Comparison of ENCODE assay signal across 8 cellular contexts in the genomic region with DNA sequence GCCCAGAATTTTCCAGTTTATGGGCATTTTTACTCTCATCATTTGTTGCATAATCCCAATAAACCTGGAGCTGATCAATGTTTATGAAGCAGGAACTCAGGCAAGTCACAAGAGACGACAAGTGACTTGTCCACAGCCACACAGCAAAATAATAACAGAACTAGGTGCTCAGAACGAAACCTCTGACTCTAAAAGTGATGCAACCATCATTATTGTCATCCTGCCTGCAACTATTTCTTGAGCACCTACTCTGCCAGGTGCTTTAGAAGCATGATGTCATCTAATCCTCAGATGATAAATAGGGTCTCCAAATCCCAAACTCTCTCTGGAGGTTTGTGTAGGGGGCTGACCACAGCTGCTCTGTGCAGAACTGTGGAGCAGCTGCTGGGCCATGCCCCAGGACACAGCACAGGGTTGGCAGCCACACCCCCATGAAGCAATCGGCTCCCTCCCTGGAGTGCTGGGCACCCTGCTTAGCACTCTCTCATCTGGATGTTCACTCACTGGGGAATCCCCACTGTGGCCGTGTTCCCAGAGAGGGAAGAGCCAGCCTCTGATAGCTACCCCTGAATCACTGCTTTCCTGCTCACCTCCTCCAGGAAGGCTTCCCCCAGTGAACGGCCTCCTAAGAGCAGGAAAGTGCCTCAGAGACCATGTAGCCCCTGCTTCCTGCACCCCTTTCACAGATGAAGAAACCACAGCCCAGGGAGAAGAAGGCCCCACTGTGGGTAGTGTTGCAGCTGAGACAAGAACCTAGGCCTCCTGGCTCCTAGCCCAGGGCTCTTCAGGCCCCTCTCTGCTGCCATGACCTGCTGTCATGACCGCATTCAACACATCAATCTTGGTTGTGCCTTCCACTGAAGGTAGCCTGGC. TPM values are rescaled to one million over a fixed set of nuclear protein-coding genes. Genes with fewer than 3 reads are reported as not detected.
DNase-seq lines count a peak whose midpoint lies in the region; ATAC-seq and TF ChIP-seq lines count a peak whose summit lies in the region.

No MANE protein-coding gene starts in this region.

- POLR2A ChIA-PET in OCI-LY7 (lab: Charles Lee): no interaction called here

- H3K36me3 Mint-ChIP-seq in stimulated activated naive CD8-positive, alpha-beta T cell treated with anti-CD3 and anti-CD28 coated beads, Interleukin-15, Interleukin-2, amounts not matched to agents 100 ng/mL and 50 ng/mL, for 24 hours (ENCODE audit: low read depth): no peaks in the 10 kb centered on the region

- ATAC-seq in right cardiac atrium: no peak

- H3K4me3 Mint-ChIP-seq in stimulated activated naive CD8-positive, alpha-beta T cell treated with anti-CD3 and anti-CD28 coated beads, Interleukin-15, Interleukin-2, amounts not matched to agents 100 ng/mL and 50 ng/mL, for 24 hours: peak overlapping the region; percentile 70

- H3K4me1 ChIP-seq in right cardiac atrium (ENCODE audit: control insufficient read depth, insufficient read depth, low read length) (no peaks in the 10 kb centered on the region), OCI-LY7 (ENCODE audit: insufficient read depth, low read length, poor library complexity, severe bottlenecking) (no peaks in the 10 kb centered on the region)

- DNase-seq in cardiac septum (ENCODE audit: low spot score) (peak; percentile 49), right cardiac atrium (no peak), NCI-H226 (peak; percentile 92), epithelial cell of esophagus (ENCODE audit: low read depth) (peak; percentile 93), C1 segment of cervical spinal cord (lab: John Stamatoyannopoulos, UW) (no peak), NCI-H1436 treated with DMSO at 0.1 percent for 48 hours (lab: John Stamatoyannopoulos, UW) (no peak), OCI-LY7 (ENCODE audit: low spot score) (no peak)

- 61% methylated on average over 6 of the region's 6 CpGs for WGBS in right cardiac atrium

- H3K27me3 Mint-ChIP-seq in stimulated activated naive CD8-positive, alpha-beta T cell treated with anti-CD3 and anti-CD28 coated beads, Interleukin-15, Interleukin-2, amounts not matched to agents 100 ng/mL and 50 ng/mL, for 24 hours: no peaks in the 10 kb centered on the region

- no peak overlapping the region for H3K27ac ChIP-seq in right cardiac atrium (ENCODE audit: low read length)
- no peak overlapping the region for H3K27ac ChIP-seq in OCI-LY7 (ENCODE audit: low read depth, low read length, poor library complexity, severe bottlenecking)

- no peaks in the 10 kb centered on the region for H3K79me2 ChIP-seq in OCI-LY7 (ENCODE audit: insufficient read depth, low read depth, low read length)

- TF ChIP-seq CTCF in epithelial cell of esophagus (IDR thresholded peaks at IDR 0.05; ENCODE audit: insufficient read depth, low read depth, low read length, missing control alignments) (no peak), OCI-LY7 (conservative IDR thresholded peaks at IDR 0.05; ENCODE audit: low read length) (no peak)

- H2AFZ ChIP-seq in OCI-LY7 (ENCODE audit: low read length): no peak overlapping the region

- CTCF ChIA-PET in OCI-LY7 (lab: Charles Lee; ENCODE audit: unreplicated experiment): interaction anchor here (0.9 kb wide), 1 partner anchor 15 kb away, joined by 4 read pairs; no protein-coding TSS in a partner anchor

- H3K9me3 Mint-ChIP-seq in stimulated activated naive CD8-positive, alpha-beta T cell treated with anti-CD3 and anti-CD28 coated beads, Interleukin-15, Interleukin-2, amounts not matched to agents 100 ng/mL and 50 ng/mL, for 24 hours: no peaks in the 10 kb centered on the region

- no peaks in the 10 kb centered on the region for H4K20me1 ChIP-seq in OCI-LY7 (ENCODE audit: insufficient read depth, low read length)

- H3K4me1 Mint-ChIP-seq in stimulated activated naive CD8-positive, alpha-beta T cell treated with anti-CD3 and anti-CD28 coated beads, Interleukin-15, Interleukin-2, amounts not matched to agents 100 ng/mL and 50 ng/mL, for 24 hours (ENCODE audit: low read depth): peaks cover 37% of the 10 kb centered on the region

- BruUV-seq in OCI-LY7 (replicated peaks; lab: Mats Ljungman, UMichigan): no TSS peak

- peak overlapping the region; percentile 46 for H3K27ac Mint-ChIP-seq in stimulated activated naive CD8-positive, alpha-beta T cell treated with anti-CD3 and anti-CD28 coated beads, Interleukin-15, Interleukin-2, amounts not matched to agents 100 ng/mL and 50 ng/mL, for 24 hours

- intact Hi-C loops in cardiac septum (cut with DNase I): no loop called here
- intact Hi-C loops in right cardiac atrium (cut with DNase I): no loop called here
- intact Hi-C loops in OCI-LY7 (cut with micrococcal nuclease; ENCODE audit: unreplicated experiment): no loop called here

- H3K4me2 ChIP-seq in OCI-LY7 (ENCODE audit: low read length): no peak overlapping the region

- H3K4me3 ChIP-seq in right cardiac atrium (ENCODE audit: low read length) (no peak overlapping the region), epithelial cell of esophagus (ENCODE audit: low read length) (peak overlapping the region; percentile 66), OCI-LY7 (ENCODE audit: low read depth, low read length, poor library complexity, severe bottlenecking) (no peak overlapping the region)

- H3K9me3 ChIP-seq in right cardiac atrium (ENCODE audit: control insufficient read depth, low read length) (no peaks in the 10 kb centered on the region), OCI-LY7 (ENCODE audit: low read length) (no peaks in the 10 kb centered on the region)

- no peaks in the 10 kb centered on the region for H3K9me2 ChIP-seq in OCI-LY7 (ENCODE audit: insufficient read depth, low read length)

- no peaks in the 10 kb centered on the region for H3K36me3 ChIP-seq in OCI-LY7 (ENCODE audit: insufficient read depth, low read length)

- H3K27me3 ChIP-seq in right cardiac atrium (ENCODE audit: control insufficient read depth, insufficient read depth): no peaks in the 10 kb centered on the region

RNA-seq across cellular contexts. Expression of a gene that starts 2.1 kb away (rescaled TPM):
- total RNA-seq in cardiac septum: 0.08 TPM
- total RNA-seq in right cardiac atrium: under 1 TPM in 3 of 4 donors, not detected in 1; 0.06 to 0.17 (median 0.09) TPM
- polyA plus RNA-seq in right cardiac atrium: 0.05 TPM
- total RNA-seq in OCI-LY7 (2014; rRNA removed; shearing (Covaris generic)): not detected in 2 replicates
- total RNA-seq in OCI-LY7 (2022): not detected in 2 replicates

RNA-seq across cellular contexts. Expression of a gene that starts 34.7 kb away (rescaled TPM):
- 3.8 TPM for total RNA-seq in cardiac septum
- 1 to 10 TPM; 2.9 to 3.7 (median 3.3) TPM for total RNA-seq in right cardiac atrium
- 2.0 TPM for polyA plus RNA-seq in right cardiac atrium
- 6.7 and 7.6 TPM in 2 replicates for total RNA-seq in OCI-LY7 (2014; rRNA removed; shearing (Covaris generic))
- total RNA-seq in OCI-LY7 (2022): 5.3 and 6.7 TPM in 2 replicates

Comparison
In these comparisons a context has a peak if more than half of its experiments do, and no peak if none do; other contexts are left out.
1. DNase-seq: peak in cardiac septum (single experiment), NCI-H226 (single experiment) and epithelial cell of esophagus (single experiment); none in right cardiac atrium (0 of 3), C1 segment of cervical spinal cord (0 of 14), NCI-H1436 treated with DMSO at 0.1 percent for 48 hours (single experiment) and OCI-LY7 (single experiment).